Comparison of ENCODE assay signal across 25 cellular contexts in genomic region chr15:93057618-93058017, GRCh38. TPM values are rescaled to one million over a fixed set of nuclear protein-coding genes. Genes with fewer than 3 reads are reported as not detected.
"Had no signal": no experiment of that assay in that cellular context is flagged by ENCODE, and none has a peak within 500 bp of the region (broad histone marks: within the 10 kb centered on the region; RNA-seq: fewer than 3 reads in every experiment).

No MANE protein-coding gene starts in this region.

- DNase-seq: activated CD4-positive, alpha-beta T cell treated with anti-CD3 and anti-CD28 coated beads, Interleukin-2, amount 10 ng/mL, durations not matched to agents 24 days and 14 days; activated CD4-positive, CD25-positive, alpha-beta regulatory T cell; activated CD8-positive, alpha-beta T cell treated with anti-CD3 and anti-CD28 coated beads for 36 hours; activated naive CD4-positive, alpha-beta T cell; activated naive CD8-positive, alpha-beta T cell treated with anti-CD3 and anti-CD28 coated beads for 36 hours; activated T-cell treated with anti-CD3 and anti-CD28 coated beads, Interleukin-2, amount 50 U/mL, for 1 hour; amniotic stem cell; caudate nucleus; dorsolateral prefrontal cortex; endodermal cell; foreskin melanocyte; heart left ventricle; naive B cell; stimulated activated naive CD8-positive, alpha-beta T cell treated with anti-CD3 and anti-CD28 coated beads, Interleukin-15, Interleukin-2, amounts not matched to agents 100 U/mL and 50 U/mL, for 24 hours; T-helper 1 cell; T1000; upper lobe of left lung had no signal

- H3K9me3 ChIP-seq: heart left ventricle, right atrium auricular region, suprapubic skin, upper lobe of left lung had no signal

- H3K4me3 Mint-ChIP-seq: activated CD4-positive, alpha-beta T cell treated with anti-CD3 and anti-CD28 coated beads, Interleukin-2, amount 10 ng/mL, durations not matched to agents 24 days and 14 days; activated CD8-positive, alpha-beta T cell treated with anti-CD3 and anti-CD28 coated beads for 36 hours; activated naive CD8-positive, alpha-beta T cell treated with anti-CD3 and anti-CD28 coated beads for 36 hours; activated T-helper 17 cell treated with anti-CD3 and anti-CD28 coated beads, Interleukin-2, amount 50 U/mL, for 72 hours; endodermal cell; naive B cell had no signal

- H3K9me3 Mint-ChIP-seq: activated CD4-positive, alpha-beta T cell treated with anti-CD3 and anti-CD28 coated beads, Interleukin-2, amount 10 ng/mL, durations not matched to agents 24 days and 14 days; activated CD8-positive, alpha-beta T cell treated with anti-CD3 and anti-CD28 coated beads for 36 hours; activated naive CD8-positive, alpha-beta T cell treated with anti-CD3 and anti-CD28 coated beads for 36 hours; activated T-helper 17 cell treated with anti-CD3 and anti-CD28 coated beads, Interleukin-2, amount 50 U/mL, for 72 hours; endodermal cell; naive B cell had no signal

- FAIRE-seq: colon, kidney had no signal

- H3K27me3 ChIP-seq: heart left ventricle, right atrium auricular region, suprapubic skin, upper lobe of left lung had no signal

- H3K4me3 ChIP-seq: dorsolateral prefrontal cortex, heart left ventricle, right atrium auricular region, skin epidermis, suprapubic skin, upper lobe of left lung had no signal

- H3K27ac Mint-ChIP-seq: activated CD4-positive, alpha-beta T cell treated with anti-CD3 and anti-CD28 coated beads, Interleukin-2, amount 10 ng/mL, durations not matched to agents 24 days and 14 days; activated CD8-positive, alpha-beta T cell treated with anti-CD3 and anti-CD28 coated beads for 36 hours; activated naive CD8-positive, alpha-beta T cell treated with anti-CD3 and anti-CD28 coated beads for 36 hours; activated T-helper 17 cell treated with anti-CD3 and anti-CD28 coated beads, Interleukin-2, amount 50 U/mL, for 72 hours had no signal

- ATAC-seq: activated CD8-positive, alpha-beta T cell treated with anti-CD3 and anti-CD28 coated beads for 36 hours; activated T-helper 17 cell treated with anti-CD3 and anti-CD28 coated beads, Interleukin-2, amount 50 U/mL, for 72 hours; heart left ventricle; left lobe of liver; stimulated activated naive CD8-positive, alpha-beta T cell treated with anti-CD3 and anti-CD28 coated beads, Interleukin-15, Interleukin-2, amounts not matched to agents 100 U/mL and 50 U/mL, for 24 hours had no signal

- H3K36me3 Mint-ChIP-seq: activated naive CD8-positive, alpha-beta T cell treated with anti-CD3 and anti-CD28 coated beads for 36 hours; naive B cell had no signal

- H3K36me3 ChIP-seq: right atrium auricular region, suprapubic skin, upper lobe of left lung had no signal

- H3K4me1 Mint-ChIP-seq: activated T-helper 17 cell treated with anti-CD3 and anti-CD28 coated beads, Interleukin-2, amount 50 U/mL, for 72 hours had no signal

- H3K27ac ChIP-seq: epithelial cell of prostate, right atrium auricular region, skin epidermis, suprapubic skin, upper lobe of left lung had no signal

RNA-seq across cellular contexts. Expression of gene RGMA, which starts 31.4 kb away (rescaled TPM):
- total RNA-seq: activated CD8-positive, alpha-beta T cell treated with anti-CD3 and anti-CD28 coated beads for 36 hours had no signal
